ENCODE assay signal across 8 cellular contexts in the genomic region with DNA sequence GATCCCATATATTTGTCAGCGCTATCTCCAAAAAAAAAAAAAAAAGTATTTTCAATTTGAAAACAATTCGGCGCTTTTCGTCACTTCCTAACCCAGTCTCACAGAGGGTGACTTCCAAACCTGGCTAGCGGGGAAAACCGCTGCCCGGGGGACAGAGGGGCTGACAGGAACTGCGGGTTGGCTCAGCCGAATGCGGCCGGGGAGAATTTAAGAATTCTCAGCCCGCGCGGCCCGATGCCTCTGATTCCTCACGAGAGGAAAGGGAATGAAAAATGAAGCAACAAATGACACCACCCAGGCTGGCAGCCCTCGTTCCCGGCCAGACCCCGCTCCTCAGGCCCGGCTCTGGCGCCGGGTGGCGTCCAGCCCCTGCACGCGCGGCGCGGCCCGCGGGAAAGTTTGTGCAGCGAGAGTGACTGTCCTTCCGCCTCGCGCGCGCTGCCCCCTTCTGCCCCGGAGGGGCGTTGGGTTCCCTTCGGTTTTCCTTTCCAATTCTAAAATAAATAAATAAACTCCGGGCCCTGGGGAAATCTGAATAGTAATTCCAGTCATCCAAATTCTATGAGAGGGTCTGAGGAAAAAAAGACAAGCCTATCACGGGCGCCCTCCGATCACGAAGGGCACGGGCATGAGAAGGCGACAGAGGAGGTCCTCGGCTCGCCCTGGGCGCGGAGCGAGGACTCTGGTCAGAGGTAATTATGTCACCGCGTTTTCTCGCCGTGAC. TPM values are rescaled to one million over a fixed set of nuclear protein-coding genes. Genes with fewer than 3 reads are reported as not detected.
DNase-seq lines count a peak whose midpoint lies in the region; ATAC-seq and TF ChIP-seq lines count a peak whose summit lies in the region.

No MANE protein-coding gene starts in this region.

- no peaks in the 10 kb centered on the region for H3K9me3 ChIP-seq in iPS-18a (ENCODE audit: control insufficient read depth, low read depth, low read length)
- H3K9me3 ChIP-seq in subcutaneous abdominal adipose tissue (ENCODE audit: control insufficient read depth in 5 of 5, low read length in 5 of 5), result no peaks in the 10 kb centered on the region
- no peaks in the 10 kb centered on the region for H3K9me3 ChIP-seq in adrenal gland (replicated peaks in 1 of 3)

- H3K4me1 Mint-ChIP-seq in activated naive CD4-positive, alpha-beta T cell treated with anti-CD3 and anti-CD28 coated beads for 36 hours (ENCODE audit: low read depth), result peaks cover 44% of the 10 kb centered on the region
- H3K4me1 Mint-ChIP-seq in activated B cell treated with CpG ODN at 0.5 μM for 24 hours, result peaks cover 38% of the 10 kb centered on the region

- H3K9me3 Mint-ChIP-seq in activated naive CD4-positive, alpha-beta T cell treated with anti-CD3 and anti-CD28 coated beads for 36 hours, result no peaks in the 10 kb centered on the region
- H3K9me3 Mint-ChIP-seq in activated B cell treated with CpG ODN at 0.5 μM for 24 hours, result peaks cover 5% of the 10 kb centered on the region

- intact Hi-C loops in activated naive CD4-positive, alpha-beta T cell treated with anti-CD3 and anti-CD28 coated beads for 36 hours (cut with micrococcal nuclease), result loop anchor here (2.0 to 10.0 kb wide), 5 partner anchors 13 to 1491 kb away; partner anchors contain the start of genes ARL14EP, EIF3M, QSER1 and WT1
- intact Hi-C loops in activated B cell treated with CpG ODN at 0.5 μM for 24 hours (cut with micrococcal nuclease), result loop anchor here (5.0 to 10.0 kb wide), 2 partner anchors 451 to 621 kb away; partner anchors contain the start of genes DCDC1, DNAJC24 and WT1
- intact Hi-C loops in adrenal gland (cut with DNase I), result no loop called here

- peak overlapping the region; percentile 42 for H3K4me3 Mint-ChIP-seq in activated naive CD4-positive, alpha-beta T cell treated with anti-CD3 and anti-CD28 coated beads for 36 hours
- H3K4me3 Mint-ChIP-seq in activated B cell treated with CpG ODN at 0.5 μM for 24 hours, result peak overlapping the region; percentile 52

- H3K36me3 Mint-ChIP-seq in activated naive CD4-positive, alpha-beta T cell treated with anti-CD3 and anti-CD28 coated beads for 36 hours (ENCODE audit: low read depth), result no peaks in the 10 kb centered on the region
- peaks cover 2% of the 10 kb centered on the region for H3K36me3 Mint-ChIP-seq in activated B cell treated with CpG ODN at 0.5 μM for 24 hours (ENCODE audit: low read depth)

- H3K27ac Mint-ChIP-seq in activated naive CD4-positive, alpha-beta T cell treated with anti-CD3 and anti-CD28 coated beads for 36 hours, result no peak overlapping the region
- H3K27ac Mint-ChIP-seq in activated B cell treated with CpG ODN at 0.5 μM for 24 hours, result no peak overlapping the region

- CTCF ChIA-PET in activated naive CD4-positive, alpha-beta T cell treated with anti-CD3 and anti-CD28 coated beads for 36 hours (lab: Charles Lee), result no interaction called here
- CTCF ChIA-PET in activated B cell treated with CpG ODN at 0.5 μM for 24 hours (lab: Charles Lee), result no interaction called here

- peak overlapping the region; percentile 27 for H3K4me3 ChIP-seq in iPS-18a (ENCODE audit: low read length)
- H3K4me3 ChIP-seq in subcutaneous abdominal adipose tissue (ENCODE audit: low read depth in 1 of 5, low read length in 5 of 5), result peak overlapping the region in 3 of 5 donors; percentile 36 to 56 (median 44)
- H3K4me3 ChIP-seq in adrenal gland, result peak overlapping the region in 1 of 4 donors; percentile 36

- H3K27ac ChIP-seq in iPS-18a (ENCODE audit: low read length) (no peak overlapping the region), subcutaneous abdominal adipose tissue (ENCODE audit: low read depth, low read length) (no peak overlapping the region), adrenal gland (no peak overlapping the region)

- H3K9ac ChIP-seq in iPS-18a (ENCODE audit: low read length) (no peak overlapping the region), subcutaneous abdominal adipose tissue (ENCODE audit: low read length in 5 of 5) (peak overlapping the region in 1 of 5 donors; percentile 4)

- peaks cover 100% of the 10 kb centered on the region for H3K27me3 ChIP-seq in iPS-18a (ENCODE audit: control insufficient read depth, insufficient read depth, low read length)
- H3K27me3 ChIP-seq in subcutaneous abdominal adipose tissue (ENCODE audit: control insufficient read depth in 5 of 5, insufficient read depth in 4 of 5, low read length in 5 of 5), result peaks cover 71 to 95% (median 86%) of the 10 kb centered on the region in 5 donors
- H3K27me3 ChIP-seq in adrenal gland, result peaks cover 94% of the 10 kb centered on the region

- TF ChIP-seq POLR2A in adrenal gland (IDR thresholded peaks at IDR 0.05), result no peak

- peaks cover 70% of the 10 kb centered on the region for H3K27me3 Mint-ChIP-seq in activated naive CD4-positive, alpha-beta T cell treated with anti-CD3 and anti-CD28 coated beads for 36 hours (ENCODE audit: low read depth)
- peaks cover 57% of the 10 kb centered on the region for H3K27me3 Mint-ChIP-seq in activated B cell treated with CpG ODN at 0.5 μM for 24 hours

- ATAC-seq in activated B cell treated with CpG ODN at 0.5 μM for 24 hours (ENCODE audit: low read depth) (no peak), GM21367 (IDR thresholded peaks at IDR 0.05; ENCODE audit: unreplicated experiment) (no peak)

- H3K36me3 ChIP-seq in iPS-18a (ENCODE audit: control insufficient read depth, low read depth, low read length) (no peaks in the 10 kb centered on the region), subcutaneous abdominal adipose tissue (ENCODE audit: control insufficient read depth in 5 of 5, insufficient read depth in 5 of 5, low read length in 5 of 5) (no peaks in the 10 kb centered on the region), adrenal gland (replicated peaks in 1 of 2) (no peaks in the 10 kb centered on the region)

- 4 to 6% (median 4%) methylated on average over 54 to 55 of the region's 55 CpGs for WGBS in adrenal gland, 4 donors

- TF ChIP-seq CTCF in activated B cell treated with CpG ODN at 0.5 μM for 24 hours (IDR thresholded peaks at IDR 0.05) (no peak), adrenal gland (IDR thresholded peaks at IDR 0.05) (no peak)

- H3K4me1 ChIP-seq in iPS-18a (ENCODE audit: control insufficient read depth, low read depth, low read length) (peaks cover 31% of the 10 kb centered on the region), subcutaneous abdominal adipose tissue (ENCODE audit: control insufficient read depth in 5 of 5, insufficient read depth in 5 of 5, low read length in 5 of 5) (peaks cover 0 to 73% (median 71%) of the 10 kb centered on the region in 5 donors), adrenal gland (replicated peaks in 1 of 2) (peaks cover 16 to 61% of the 10 kb centered on the region in 2 donors)

- DNase-seq in activated naive CD4-positive, alpha-beta T cell treated with anti-CD3 and anti-CD28 coated beads for 36 hours, result peak; percentile 19
- DNase-seq in activated naive CD4-positive, alpha-beta T cell (lab: John Stamatoyannopoulos, UW), result no peak
- DNase-seq in activated B cell treated with CpG ODN at 0.5 μM for 24 hours (no peak), adrenal gland (no peak)
- no peak for DNase-seq in stimulated activated CD4-positive, alpha-beta T cell treated with anti-CD3 and anti-CD28 coated beads, Interleukin-12 subunit alpha, Interleukin-12 subunit beta, amount 100 ng/mL, for 4 hours

- POLR2A ChIA-PET in activated B cell treated with CpG ODN at 0.5 μM for 24 hours (lab: Charles Lee), result no interaction called here

RNA-seq across cellular contexts. Expression of gene PAX6, which starts 4.8 kb away (rescaled TPM):
- total RNA-seq in activated naive CD4-positive, alpha-beta T cell treated with anti-CD3 and anti-CD28 coated beads for 36 hours, result 1 to 10 TPM; 1.5 TPM
- not detected in 2 replicates for total RNA-seq in activated B cell treated with CpG ODN at 0.5 μM for 24 hours
- 1 to 10 TPM in 2 of 8 donors, under 1 TPM in 4, not detected in 2; 0.11 to 3.7 (median 0.68) TPM for total RNA-seq in adrenal gland
- polyA plus RNA-seq in adrenal gland, result under 1 TPM; 0.08 to 0.30 (median 0.20) TPM

Comparison
In these comparisons a context has a peak if more than half of its experiments do, and no peak if none do; other contexts are left out.
1. intact Hi-C loops: an anchor here in activated naive CD4-positive, alpha-beta T cell treated with anti-CD3 and anti-CD28 coated beads for 36 hours (2.0 to 10.0 kb wide) and activated B cell treated with CpG ODN at 0.5 μM for 24 hours (5.0 to 10.0 kb wide); none called in adrenal gland.